ENCODE assay signal across 1 cellular context in the genomic region with DNA sequence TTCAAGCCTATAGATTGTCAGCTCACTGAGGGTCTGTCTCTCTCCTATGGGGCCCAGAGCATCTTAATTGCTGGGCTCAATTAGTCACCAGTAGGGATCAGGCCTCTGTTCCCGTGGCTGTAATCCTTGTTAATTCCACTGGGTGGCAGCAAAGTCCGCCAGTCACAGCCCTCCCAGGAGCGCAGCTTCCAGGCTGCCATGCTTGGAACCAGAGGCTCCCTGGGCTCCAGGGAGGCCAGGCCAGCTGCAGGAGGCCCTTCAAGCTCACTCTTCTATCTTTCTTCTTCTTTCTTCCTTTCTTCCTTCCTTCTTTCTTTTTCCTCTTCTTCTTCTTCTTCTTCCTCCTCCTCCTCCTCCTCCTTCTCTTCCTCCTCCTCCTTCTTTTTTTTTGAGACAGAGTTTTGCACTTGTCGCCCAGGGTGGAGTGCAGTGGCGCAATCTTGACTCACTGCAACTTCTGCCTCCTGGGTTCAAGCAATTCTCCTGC.
TF ChIP-seq lines count a peak whose summit lies in the region.

No MANE protein-coding gene starts in this region.

TF ChIP-seq in HepG2, 621 proteins besides CTCF, POLR2A, EP300 and RAD21 (continued from another document):
- TF ChIP-seq, protein P1, sequence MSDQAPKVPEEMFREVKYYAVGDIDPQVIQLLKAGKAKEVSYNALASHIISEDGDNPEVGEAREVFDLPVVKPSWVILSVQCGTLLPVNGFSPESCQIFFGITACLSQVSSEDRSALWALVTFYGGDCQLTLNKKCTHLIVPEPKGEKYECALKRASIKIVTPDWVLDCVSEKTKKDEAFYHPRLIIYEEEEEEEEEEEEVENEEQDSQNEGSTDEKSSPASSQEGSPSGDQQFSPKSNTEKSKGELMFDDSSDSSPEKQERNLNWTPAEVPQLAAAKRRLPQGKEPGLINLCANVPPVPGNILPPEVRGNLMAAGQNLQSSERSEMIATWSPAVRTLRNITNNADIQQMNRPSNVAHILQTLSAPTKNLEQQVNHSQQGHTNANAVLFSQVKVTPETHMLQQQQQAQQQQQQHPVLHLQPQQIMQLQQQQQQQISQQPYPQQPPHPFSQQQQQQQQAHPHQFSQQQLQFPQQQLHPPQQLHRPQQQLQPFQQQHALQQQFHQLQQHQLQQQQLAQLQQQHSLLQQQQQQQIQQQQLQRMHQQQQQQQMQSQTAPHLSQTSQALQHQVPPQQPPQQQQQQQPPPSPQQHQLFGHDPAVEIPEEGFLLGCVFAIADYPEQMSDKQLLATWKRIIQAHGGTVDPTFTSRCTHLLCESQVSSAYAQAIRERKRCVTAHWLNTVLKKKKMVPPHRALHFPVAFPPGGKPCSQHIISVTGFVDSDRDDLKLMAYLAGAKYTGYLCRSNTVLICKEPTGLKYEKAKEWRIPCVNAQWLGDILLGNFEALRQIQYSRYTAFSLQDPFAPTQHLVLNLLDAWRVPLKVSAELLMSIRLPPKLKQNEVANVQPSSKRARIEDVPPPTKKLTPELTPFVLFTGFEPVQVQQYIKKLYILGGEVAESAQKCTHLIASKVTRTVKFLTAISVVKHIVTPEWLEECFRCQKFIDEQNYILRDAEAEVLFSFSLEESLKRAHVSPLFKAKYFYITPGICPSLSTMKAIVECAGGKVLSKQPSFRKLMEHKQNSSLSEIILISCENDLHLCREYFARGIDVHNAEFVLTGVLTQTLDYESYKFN (CRISPR knock-in tag; conservative IDR thresholded peaks at IDR 0.05): 0 out of 2 replicates have a peak, but pooled peaks have one; percentile 22
- TF ChIP-seq, protein P2, sequence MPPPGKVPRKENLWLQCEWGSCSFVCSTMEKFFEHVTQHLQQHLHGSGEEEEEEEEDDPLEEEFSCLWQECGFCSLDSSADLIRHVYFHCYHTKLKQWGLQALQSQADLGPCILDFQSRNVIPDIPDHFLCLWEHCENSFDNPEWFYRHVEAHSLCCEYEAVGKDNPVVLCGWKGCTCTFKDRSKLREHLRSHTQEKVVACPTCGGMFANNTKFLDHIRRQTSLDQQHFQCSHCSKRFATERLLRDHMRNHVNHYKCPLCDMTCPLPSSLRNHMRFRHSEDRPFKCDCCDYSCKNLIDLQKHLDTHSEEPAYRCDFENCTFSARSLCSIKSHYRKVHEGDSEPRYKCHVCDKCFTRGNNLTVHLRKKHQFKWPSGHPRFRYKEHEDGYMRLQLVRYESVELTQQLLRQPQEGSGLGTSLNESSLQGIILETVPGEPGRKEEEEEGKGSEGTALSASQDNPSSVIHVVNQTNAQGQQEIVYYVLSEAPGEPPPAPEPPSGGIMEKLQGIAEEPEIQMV (CRISPR knock-in tag; IDR thresholded peaks at IDR 0.05; ENCODE audit: low read depth): 0 out of 2 replicates have a peak, but pooled peaks have one; percentile 31
- TF ChIP-seq SOX6 (IDR thresholded peaks at IDR 0.05) (no peak), SOX6 (CRISPR knock-in tag; IDR thresholded peaks at IDR 0.05) (peak; percentile 32; the same call in 1 of the 2 replicates), IRF2 (CRISPR knock-in tag; IDR thresholded peaks at IDR 0.05) (peak; percentile 54; the same call in 1 of the 2 replicates), TOE1 (CRISPR knock-in tag; IDR thresholded peaks at IDR 0.05) (no peak), PPARG (CRISPR knock-in tag; conservative IDR thresholded peaks at IDR 0.05) (0 out of 2 replicates have a peak, but pooled peaks have one; percentile 40), ZNF614 (CRISPR knock-in tag; IDR thresholded peaks at IDR 0.05; ENCODE audit: borderline replicate concordance) (peak; percentile 58; the same call in 1 of the 2 replicates), ADNP (CRISPR knock-in tag; IDR thresholded peaks at IDR 0.05) (no peak), ZNF430 (CRISPR knock-in tag; IDR thresholded peaks at IDR 0.05) (no peak), THAP11 (CRISPR knock-in tag; IDR thresholded peaks at IDR 0.05) (peak; percentile 53; the same call in 1 of the 2 replicates), RORA (CRISPR knock-in tag; IDR thresholded peaks at IDR 0.05) (no peak), ZBTB7B (CRISPR knock-in tag; IDR thresholded peaks at IDR 0.05) (0 out of 2 replicates have a peak, but pooled peaks have one; percentile 19), KLF11 (CRISPR knock-in tag; IDR thresholded peaks at IDR 0.05) (no peak), YY1 (IDR thresholded peaks at IDR 0.05; ENCODE audit: insufficient read depth, insufficient replicate concordance, low read depth, low read length) (peak; percentile 70), SMC3 (IDR thresholded peaks at IDR 0.05; ENCODE audit: low read length) (peak; percentile 95), KAT8 (CRISPR knock-in tag; IDR thresholded peaks at IDR 0.05) (0 out of 2 replicates have a peak, but pooled peaks have one; percentile 24)
- TF ChIP-seq, protein P3, sequence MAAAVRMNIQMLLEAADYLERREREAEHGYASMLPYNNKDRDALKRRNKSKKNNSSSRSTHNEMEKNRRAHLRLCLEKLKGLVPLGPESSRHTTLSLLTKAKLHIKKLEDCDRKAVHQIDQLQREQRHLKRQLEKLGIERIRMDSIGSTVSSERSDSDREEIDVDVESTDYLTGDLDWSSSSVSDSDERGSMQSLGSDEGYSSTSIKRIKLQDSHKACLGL (CRISPR knock-in tag; IDR thresholded peaks at IDR 0.05): no peak
- TF ChIP-seq, protein P4, sequence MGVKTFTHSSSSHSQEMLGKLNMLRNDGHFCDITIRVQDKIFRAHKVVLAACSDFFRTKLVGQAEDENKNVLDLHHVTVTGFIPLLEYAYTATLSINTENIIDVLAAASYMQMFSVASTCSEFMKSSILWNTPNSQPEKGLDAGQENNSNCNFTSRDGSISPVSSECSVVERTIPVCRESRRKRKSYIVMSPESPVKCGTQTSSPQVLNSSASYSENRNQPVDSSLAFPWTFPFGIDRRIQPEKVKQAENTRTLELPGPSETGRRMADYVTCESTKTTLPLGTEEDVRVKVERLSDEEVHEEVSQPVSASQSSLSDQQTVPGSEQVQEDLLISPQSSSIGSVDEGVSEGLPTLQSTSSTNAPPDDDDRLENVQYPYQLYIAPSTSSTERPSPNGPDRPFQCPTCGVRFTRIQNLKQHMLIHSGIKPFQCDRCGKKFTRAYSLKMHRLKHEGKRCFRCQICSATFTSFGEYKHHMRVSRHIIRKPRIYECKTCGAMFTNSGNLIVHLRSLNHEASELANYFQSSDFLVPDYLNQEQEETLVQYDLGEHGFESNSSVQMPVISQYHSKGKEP (CRISPR knock-in tag; IDR thresholded peaks at IDR 0.05): no peak
